14 cellular contexts compared by ENCODE assay signal in the genomic region with DNA sequence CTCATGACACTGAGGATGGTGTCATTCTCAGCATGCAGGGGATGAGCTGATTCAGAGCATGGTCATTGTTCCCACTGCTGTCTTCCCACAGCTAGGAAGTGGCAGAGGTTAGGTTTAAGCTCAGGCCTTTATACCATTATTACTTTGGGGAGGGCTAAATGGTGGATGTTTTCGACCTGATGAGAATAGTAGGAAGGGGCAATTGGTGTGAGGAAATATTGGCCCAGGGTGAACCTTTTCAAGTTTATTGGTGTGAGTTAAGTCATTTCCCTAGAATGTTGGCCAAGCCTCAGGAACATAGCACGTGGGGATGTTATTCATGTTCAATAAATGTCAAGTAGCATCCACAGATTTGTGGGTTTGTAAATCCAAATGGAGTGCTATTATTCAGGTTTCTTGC. TPM values are rescaled to one million over a fixed set of nuclear protein-coding genes. Genes with fewer than 3 reads are reported as not detected.
DNase-seq lines count a peak whose midpoint lies in the region; ATAC-seq and TF ChIP-seq lines count a peak whose summit lies in the region.
"Had no signal": no experiment of that assay in that cellular context is flagged by ENCODE, and none has a peak within 500 bp of the region (broad histone marks: within the 10 kb centered on the region; RNA-seq: fewer than 3 reads in every experiment).

No MANE protein-coding gene starts in this region.

- no peaks in the 10 kb centered on the region for H3K79me2 ChIP-seq in smooth muscle cell (ENCODE audit: low read depth)

- H3K4me1 ChIP-seq in right cardiac atrium (ENCODE audit: control insufficient read depth, insufficient read depth, low read length) (peaks cover 22% of the 10 kb centered on the region), smooth muscle cell (ENCODE audit: low read depth) (no peaks in the 10 kb centered on the region)

- H3K27me3 ChIP-seq in right cardiac atrium (ENCODE audit: control insufficient read depth, insufficient read depth) = no peaks in the 10 kb centered on the region
- H3K27me3 ChIP-seq in smooth muscle cell (ENCODE audit: low read depth) = no peaks in the 10 kb centered on the region
- H3K27me3 ChIP-seq: Peyer's patch had no signal

- H4K20me1 ChIP-seq in smooth muscle cell (ENCODE audit: low read depth) = no peaks in the 10 kb centered on the region

- H3K9me3 ChIP-seq in right cardiac atrium (ENCODE audit: control insufficient read depth, low read length) = no peaks in the 10 kb centered on the region
- no peaks in the 10 kb centered on the region for H3K9me3 ChIP-seq in smooth muscle cell (replicated peaks; ENCODE audit: low read depth)
- H3K9me3 ChIP-seq: Peyer's patch had no signal

- TF ChIP-seq CTCF in smooth muscle cell (IDR thresholded peaks at IDR 0.05; ENCODE audit: borderline replicate concordance, insufficient read depth, poor library complexity, severe bottlenecking) (no peak), GM10266 (IDR thresholded peaks at IDR 0.05; ENCODE audit: control insufficient read depth, insufficient read depth, low read depth, missing control alignments) (no peak)

- ATAC-seq in right cardiac atrium = peak in 1 of 2 donors; percentile 8
- ATAC-seq: CD8-positive, alpha-beta T cell had no signal

- H3K4me3 ChIP-seq in right cardiac atrium (ENCODE audit: low read length) = no peak overlapping the region
- no peak overlapping the region for H3K4me3 ChIP-seq in smooth muscle cell
- H3K4me3 ChIP-seq: Peyer's patch had no signal

- intact Hi-C loops in right cardiac atrium (cut with DNase I) = loop anchor here in 1 of 4 donors (5.0 kb wide), 1 partner anchor 43 kb away; no protein-coding TSS in a partner anchor

- DNase-seq in HCEC 1CT (peak; percentile 74), amniotic epithelial cell (ENCODE audit: low read depth) (peak; percentile 16), right cardiac atrium (no peak), smooth muscle cell (lab: John Stamatoyannopoulos, UW; ENCODE audit: unreplicated experiment) (no peak), Kasumi-1 (lab: John Stamatoyannopoulos, UW) (no peak), GM10266 (ENCODE audit: extremely low spot score) (no peak), NK-92 (lab: John Stamatoyannopoulos, UW; ENCODE audit: unreplicated experiment) (no peak)
- DNase-seq: activated T-cell treated with anti-CD3 and anti-CD28 coated beads, Interleukin-2, amount 50 U/mL, for 48 hours; CD8-positive, alpha-beta T cell; effector memory CD4-positive, alpha-beta T cell; H9; NCI-H1092; Peyer's patch; T-helper 2 cell had no signal

- H2AFZ ChIP-seq in smooth muscle cell (ENCODE audit: low read depth) = no peak overlapping the region

- H3K36me3 ChIP-seq in smooth muscle cell (ENCODE audit: low read depth) = no peaks in the 10 kb centered on the region
- H3K36me3 ChIP-seq: Peyer's patch had no signal

- H3K27ac ChIP-seq in right cardiac atrium (ENCODE audit: low read length) (peak overlapping the region; percentile 67), smooth muscle cell (ENCODE audit: low read depth) (no peak overlapping the region)
- H3K27ac ChIP-seq: Peyer's patch had no signal

- H3F3A ChIP-seq in smooth muscle cell (ENCODE audit: low read depth) = no peaks in the 10 kb centered on the region

- no peak overlapping the region for H3K9ac ChIP-seq in smooth muscle cell (ENCODE audit: low read depth)

- WGBS in right cardiac atrium = 47% methylated on average over 2 of the region's 2 CpGs
- WGBS in smooth muscle cell (ENCODE audit: low lambda C conversion rate) = 73% methylated on average over 2 of the region's 2 CpGs

- peak overlapping the region; percentile 10 for H3K4me2 ChIP-seq in smooth muscle cell

RNA-seq across cellular contexts. Expression of a gene that starts 59.6 kb away (rescaled TPM):
- 10 to 100 TPM; 44.4 to 56.9 (median 47.8) TPM for total RNA-seq in right cardiac atrium
- polyA plus RNA-seq in right cardiac atrium = 13.2 TPM
- 5.1 and 6.4 TPM in 2 replicates for total RNA-seq in smooth muscle cell
- polyA plus RNA-seq in smooth muscle cell = 2.1 and 2.2 TPM in 2 replicates

Comparison
In these comparisons a context has a peak if more than half of its experiments do, and no peak if none do; other contexts are left out.
1. DNase-seq: peak in HCEC 1CT (single experiment) and amniotic epithelial cell (single experiment); none in right cardiac atrium (0 of 3), smooth muscle cell (single experiment), Kasumi-1 (0 of 2), GM10266 (single experiment) and NK-92 (single experiment).